Comparison of ENCODE assay signal across 34 cellular contexts in the genomic region with DNA sequence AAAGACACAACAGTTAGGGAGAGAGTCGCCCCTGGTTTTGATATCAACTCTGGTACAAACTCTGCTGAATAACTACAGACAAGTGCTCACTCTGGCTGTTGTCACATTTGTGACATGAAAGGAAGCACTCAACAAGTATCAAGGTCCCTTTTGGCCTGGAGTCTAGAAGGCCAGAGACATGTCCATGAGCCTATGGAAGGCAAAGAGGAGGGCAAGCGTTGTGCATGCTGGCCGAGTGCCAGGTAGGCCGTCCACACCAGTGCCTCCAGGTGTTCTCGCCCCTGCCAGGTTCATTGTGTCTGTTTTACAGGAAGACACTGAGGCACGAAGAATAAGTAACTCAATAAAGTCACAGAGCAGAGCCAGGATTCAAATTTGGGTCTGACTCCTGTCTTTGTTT. TPM values are rescaled to one million over a fixed set of nuclear protein-coding genes. Genes with fewer than 3 reads are reported as not detected.
"Had no signal": no experiment of that assay in that cellular context is flagged by ENCODE, and none has a peak within 500 bp of the region (broad histone marks: within the 10 kb centered on the region; RNA-seq: fewer than 3 reads in every experiment).

No MANE protein-coding gene starts in this region.

- H3K9me3 Mint-ChIP-seq: activated naive CD4-positive, alpha-beta T cell treated with anti-CD3 and anti-CD28 coated beads, Interleukin-2, amount 50 U/mL, for 24 hours; activated T-helper 2 cell treated with anti-CD3 and anti-CD28 coated beads, Interferon-gamma antibody, Interleukin-2, Interleukin-4, amounts not matched to agents 10 μg/mL and 5 μg/mL and 100 μg/mL, durations not matched to agents 14 hours and 24 hours and 36 hours; brain; effector memory CD8-positive, alpha-beta T cell; mesothelial cell of epicardium; naive thymus-derived CD4-positive, alpha-beta T cell; neural progenitor cell; stimulated activated naive B cell treated with anti-CD40 and anti-IgM and Interleukin-4, amounts not matched to agents 10 μg/mL and 1 μg/mL and 100 μg/mL, for 72 hours; T-helper 2 cell treated with Interferon-gamma antibody and Interleukin-4, amounts not matched to agents 5 μg/mL and 100 μg/mL, for 36 hours had no signal

- H3K9me3 ChIP-seq: ascending aorta, colonic mucosa, gastroesophageal sphincter, psoas muscle, sigmoid colon, stomach, suprapubic skin, transverse colon had no signal

- DNase-seq: activated CD4-positive, alpha-beta T cell treated with anti-CD3 and anti-CD28 coated beads for 36 hours; activated CD4-positive, CD25-positive, alpha-beta regulatory T cell; activated CD8-positive, alpha-beta memory T cell treated with anti-CD3 and anti-CD28 coated beads, Interleukin-2, amount 10 ng/mL, durations not matched to agents 7 days and 5 days; activated CD8-positive, alpha-beta T cell treated with anti-CD3 and anti-CD28 coated beads, Interleukin-2, amount 10 ng/mL, durations not matched to agents 7 days and 5 days; activated T-cell treated with anti-CD3 and anti-CD28 coated beads, Interleukin-2, amount 50 U/mL, for 48 hours; cerebellar nuclear complex; colonic mucosa; effector memory CD8-positive, alpha-beta T cell; erythroblast; left cardiac atrium; naive thymus-derived CD4-positive, alpha-beta T cell; occipital lobe; psoas muscle; sigmoid colon; small intestine; stimulated activated CD4-positive, alpha-beta T cell treated with anti-CD3 and anti-CD28 coated beads, Interleukin-1b, Interleukin-23, amount 100 ng/mL, for 48 hours; stimulated activated naive B cell treated with anti-CD40 and anti-IgM and Interleukin-4, amounts not matched to agents 10 μg/mL and 1 μg/mL and 100 μg/mL, for 72 hours; stomach; transverse colon had no signal

- H3K4me3 Mint-ChIP-seq: activated CD4-positive, alpha-beta T cell treated with anti-CD3 and anti-CD28 coated beads for 36 hours; activated CD8-positive, alpha-beta memory T cell treated with anti-CD3 and anti-CD28 coated beads, Interleukin-2, amount 10 ng/mL, durations not matched to agents 7 days and 5 days; activated CD8-positive, alpha-beta T cell treated with anti-CD3 and anti-CD28 coated beads, Interleukin-2, amount 10 ng/mL, durations not matched to agents 7 days and 5 days; activated naive CD4-positive, alpha-beta T cell treated with anti-CD3 and anti-CD28 coated beads, Interleukin-2, amount 50 U/mL, for 24 hours; brain; effector memory CD8-positive, alpha-beta T cell; mesothelial cell of epicardium; naive thymus-derived CD4-positive, alpha-beta T cell; neural progenitor cell; stimulated activated naive B cell treated with anti-CD40 and anti-IgM and Interleukin-4, amounts not matched to agents 10 μg/mL and 1 μg/mL and 100 μg/mL, for 72 hours; T-helper 2 cell treated with Interferon-gamma antibody and Interleukin-4, amounts not matched to agents 5 μg/mL and 100 μg/mL, for 36 hours had no signal

- H2AFZ ChIP-seq: hepatocyte, neural progenitor cell, parathyroid adenoma had no signal

- H3K27ac ChIP-seq: ascending aorta, cardiac muscle cell, colonic mucosa, gastroesophageal sphincter, hepatocyte, neural progenitor cell, parathyroid adenoma, psoas muscle, sigmoid colon, stomach, suprapubic skin, transverse colon had no signal

- H3K4me2 ChIP-seq: hepatocyte, neural progenitor cell had no signal

- H3K27me3 ChIP-seq: ascending aorta, cardiac muscle cell, colonic mucosa, gastroesophageal sphincter, hepatocyte, neural progenitor cell, sigmoid colon, stomach, suprapubic skin, transverse colon had no signal

- H3K27me3 Mint-ChIP-seq: activated CD4-positive, alpha-beta T cell treated with anti-CD3 and anti-CD28 coated beads for 36 hours; activated CD8-positive, alpha-beta memory T cell treated with anti-CD3 and anti-CD28 coated beads, Interleukin-2, amount 10 ng/mL, durations not matched to agents 7 days and 5 days; activated naive CD4-positive, alpha-beta T cell treated with anti-CD3 and anti-CD28 coated beads, Interleukin-2, amount 50 U/mL, for 24 hours; effector memory CD8-positive, alpha-beta T cell; naive thymus-derived CD4-positive, alpha-beta T cell; stimulated activated naive B cell treated with anti-CD40 and anti-IgM and Interleukin-4, amounts not matched to agents 10 μg/mL and 1 μg/mL and 100 μg/mL, for 72 hours had no signal

- H3K4me3 ChIP-seq: ascending aorta, cardiac muscle cell, colonic mucosa, gastroesophageal sphincter, hepatocyte, neural progenitor cell, psoas muscle, sigmoid colon, stomach, suprapubic skin, transverse colon had no signal

- H3K27ac Mint-ChIP-seq: activated CD4-positive, alpha-beta T cell treated with anti-CD3 and anti-CD28 coated beads for 36 hours; activated CD8-positive, alpha-beta memory T cell treated with anti-CD3 and anti-CD28 coated beads, Interleukin-2, amount 10 ng/mL, durations not matched to agents 7 days and 5 days; activated CD8-positive, alpha-beta T cell treated with anti-CD3 and anti-CD28 coated beads, Interleukin-2, amount 10 ng/mL, durations not matched to agents 7 days and 5 days; activated naive CD4-positive, alpha-beta T cell treated with anti-CD3 and anti-CD28 coated beads, Interleukin-2, amount 50 U/mL, for 24 hours; activated T-helper 2 cell treated with anti-CD3 and anti-CD28 coated beads, Interferon-gamma antibody, Interleukin-2, Interleukin-4, amounts not matched to agents 10 μg/mL and 5 μg/mL and 100 μg/mL, durations not matched to agents 14 hours and 24 hours and 36 hours; mesothelial cell of epicardium; neural progenitor cell; T-helper 2 cell treated with Interferon-gamma antibody and Interleukin-4, amounts not matched to agents 5 μg/mL and 100 μg/mL, for 36 hours had no signal

- H3K4me1 Mint-ChIP-seq: mesothelial cell of epicardium; neural progenitor cell; stimulated activated naive B cell treated with anti-CD40 and anti-IgM and Interleukin-4, amounts not matched to agents 10 μg/mL and 1 μg/mL and 100 μg/mL, for 72 hours had no signal

- H3K9ac ChIP-seq: neural progenitor cell, parathyroid adenoma had no signal

- H3K4me1 ChIP-seq: ascending aorta, colonic mucosa, gastroesophageal sphincter, neural progenitor cell, psoas muscle, sigmoid colon, stomach, suprapubic skin, transverse colon had no signal

- ATAC-seq: activated CD4-positive, alpha-beta T cell treated with anti-CD3 and anti-CD28 coated beads for 36 hours; activated CD8-positive, alpha-beta memory T cell treated with anti-CD3 and anti-CD28 coated beads, Interleukin-2, amount 10 ng/mL, durations not matched to agents 7 days and 5 days; activated CD8-positive, alpha-beta T cell treated with anti-CD3 and anti-CD28 coated beads, Interleukin-2, amount 10 ng/mL, durations not matched to agents 7 days and 5 days; effector memory CD8-positive, alpha-beta T cell; gastroesophageal sphincter; left cardiac atrium; naive thymus-derived CD4-positive, alpha-beta T cell; stimulated activated naive B cell treated with anti-CD40 and anti-IgM and Interleukin-4, amounts not matched to agents 10 μg/mL and 1 μg/mL and 100 μg/mL, for 72 hours had no signal

RNA-seq across cellular contexts. Expression of a gene that starts 23.6 kb away (rescaled TPM):
- total RNA-seq: activated CD8-positive, alpha-beta memory T cell treated with anti-CD3 and anti-CD28 coated beads, Interleukin-2, amount 10 ng/mL, durations not matched to agents 7 days and 5 days; lower leg skin; suprapubic skin had no signal
- polyA plus RNA-seq: naive thymus-derived CD4-positive, alpha-beta T cell had no signal

RNA-seq across cellular contexts. Expression of a gene that starts 43.9 kb away (rescaled TPM):
- total RNA-seq: activated CD4-positive, alpha-beta T cell treated with anti-CD3 and anti-CD28 coated beads for 36 hours; activated CD8-positive, alpha-beta memory T cell treated with anti-CD3 and anti-CD28 coated beads, Interleukin-2, amount 10 ng/mL, durations not matched to agents 7 days and 5 days; activated CD8-positive, alpha-beta T cell treated with anti-CD3 and anti-CD28 coated beads, Interleukin-2, amount 10 ng/mL, durations not matched to agents 7 days and 5 days; activated T-helper 2 cell treated with anti-CD3 and anti-CD28 coated beads, Interferon-gamma antibody, Interleukin-2, Interleukin-4, amounts not matched to agents 10 μg/mL and 5 μg/mL and 100 μg/mL, durations not matched to agents 14 hours and 24 hours and 36 hours; dermis microvascular lymphatic vessel endothelial cell; hepatocyte; naive thymus-derived CD4-positive, alpha-beta T cell had no signal
- polyA plus RNA-seq: keratinocyte; naive thymus-derived CD4-positive, alpha-beta T cell had no signal
